ENCODE assay signal across 16 cellular contexts in genomic region chr11:8690374-8691342, GRCh38. TPM values are rescaled to one million over a fixed set of nuclear protein-coding genes. Genes with fewer than 3 reads are reported as not detected.
DNase-seq lines count a peak whose midpoint lies in the region; ATAC-seq, FAIRE-seq and TF ChIP-seq lines count a peak whose summit lies in the region.
"Had no signal": no experiment of that assay in that cellular context is flagged by ENCODE, and none has a peak within 500 bp of the region (broad histone marks: within the 10 kb centered on the region; RNA-seq: fewer than 3 reads in every experiment).

No MANE protein-coding gene starts in this region.

- peaks cover 40% of the 10 kb centered on the region for H3K4me1 Mint-ChIP-seq in activated naive CD4-positive, alpha-beta T cell treated with anti-CD3 and anti-CD28 coated beads, Interleukin-2, amount 10 ng/mL, durations not matched to agents 7 days and 5 days
- H3K4me1 Mint-ChIP-seq in T-helper 17 cell (peaks cover 31% of the 10 kb centered on the region), endothelial cell (ENCODE audit: unreplicated experiment) (peaks cover 38% of the 10 kb centered on the region)

- H3K4me2 ChIP-seq in hepatocyte, result no peak overlapping the region

- H3K4me1 ChIP-seq in suprapubic skin (peaks cover 21% of the 10 kb centered on the region), hepatocyte (ENCODE audit: insufficient read depth) (peaks cover 10% of the 10 kb centered on the region)

- H3K36me3 Mint-ChIP-seq in activated naive CD4-positive, alpha-beta T cell treated with anti-CD3 and anti-CD28 coated beads, Interleukin-2, amount 10 ng/mL, durations not matched to agents 7 days and 5 days, result peaks cover 30% of the 10 kb centered on the region
- no peaks in the 10 kb centered on the region for H3K36me3 Mint-ChIP-seq in T-helper 17 cell (ENCODE audit: low read depth)
- H3K36me3 Mint-ChIP-seq in endothelial cell (ENCODE audit: low read depth, unreplicated experiment), result peaks cover 42% of the 10 kb centered on the region

- no peak for ATAC-seq in T-helper 17 cell
- ATAC-seq: lower lobe of right lung, pancreas had no signal

- H3K9me3 ChIP-seq in T-helper 17 cell (ENCODE audit: control insufficient read depth, low read length, poor library complexity, severe bottlenecking) (no peaks in the 10 kb centered on the region), suprapubic skin (no peaks in the 10 kb centered on the region), hepatocyte (ENCODE audit: low read depth) (no peaks in the 10 kb centered on the region)
- H3K9me3 ChIP-seq: adrenal gland, lower lobe of right lung, pancreas had no signal

- peak overlapping the region; percentile 94 for H3K4me3 Mint-ChIP-seq in activated naive CD4-positive, alpha-beta T cell treated with anti-CD3 and anti-CD28 coated beads, Interleukin-2, amount 10 ng/mL, durations not matched to agents 7 days and 5 days
- H3K4me3 Mint-ChIP-seq in T-helper 17 cell, result peak overlapping the region; percentile 94
- peak overlapping the region; percentile 5 for H3K4me3 Mint-ChIP-seq in endothelial cell (ENCODE audit: unreplicated experiment)

- H3K36me3 ChIP-seq in suprapubic skin (peaks cover 53% of the 10 kb centered on the region), hepatocyte (replicated peaks; ENCODE audit: insufficient read depth, low read depth) (no peaks in the 10 kb centered on the region)

- no peak for TF ChIP-seq POLR2A in suprapubic skin (IDR thresholded peaks at IDR 0.05)

- TF ChIP-seq CTCF in endothelial cell (IDR thresholded peaks at IDR 0.05; ENCODE audit: unreplicated experiment) (no peak), suprapubic skin (IDR thresholded peaks at IDR 0.05) (no peak), hepatocyte (IDR thresholded peaks at IDR 0.05; ENCODE audit: poor library complexity) (no peak)

- H3K27ac Mint-ChIP-seq in activated naive CD4-positive, alpha-beta T cell treated with anti-CD3 and anti-CD28 coated beads, Interleukin-2, amount 10 ng/mL, durations not matched to agents 7 days and 5 days, result peak overlapping the region; percentile 99
- H3K27ac Mint-ChIP-seq in T-helper 17 cell (peak overlapping the region; percentile 97), endothelial cell (ENCODE audit: unreplicated experiment) (no peak overlapping the region)

- no peak for DNase-seq in activated naive CD4-positive, alpha-beta T cell treated with anti-CD3 and anti-CD28 coated beads, Interleukin-2, amount 10 ng/mL, durations not matched to agents 7 days and 5 days
- no peak for DNase-seq in activated naive CD4-positive, alpha-beta T cell treated with anti-CD3 and anti-CD28 coated beads, Interleukin-2, amount 50 U/mL, for 16 hours
- DNase-seq in T-helper 17 cell (no peak), endothelial cell (ENCODE audit: low spot score) (no peak), suprapubic skin (ENCODE audit: low spot score in 2 of 2) (peak; percentile 32 to 59), urothelium cell line (ENCODE audit: low spot score) (no peak), hepatocyte (ENCODE audit: low spot score) (no peak), NCI-H1092 treated with DMSO at 0.1 percent for 48 hours (lab: John Stamatoyannopoulos, UW) (no peak)
- DNase-seq: cortex of kidney, lower lobe of right lung, NCI-H1436, NCI-H526, pancreas, SHP77 treated with DMSO at 0.1 percent for 48 hours had no signal

- H3K27me3 ChIP-seq in suprapubic skin, result no peaks in the 10 kb centered on the region
- H3K27me3 ChIP-seq in hepatocyte, result no peaks in the 10 kb centered on the region
- H3K27me3 ChIP-seq: adrenal gland, pancreas had no signal

- H3K9me3 Mint-ChIP-seq in activated naive CD4-positive, alpha-beta T cell treated with anti-CD3 and anti-CD28 coated beads, Interleukin-2, amount 10 ng/mL, durations not matched to agents 7 days and 5 days, result no peaks in the 10 kb centered on the region
- H3K9me3 Mint-ChIP-seq in endothelial cell (ENCODE audit: unreplicated experiment), result no peaks in the 10 kb centered on the region

- no peak overlapping the region for H3K4me3 ChIP-seq in suprapubic skin
- H3K4me3 ChIP-seq in hepatocyte, result no peak overlapping the region
- H3K4me3 ChIP-seq: adrenal gland, lower lobe of right lung, pancreas had no signal

- no peaks in the 10 kb centered on the region for H4K20me1 ChIP-seq in hepatocyte (ENCODE audit: insufficient read depth, poor library complexity, severe bottlenecking)

- H3K27ac ChIP-seq in suprapubic skin (no peak overlapping the region), hepatocyte (no peak overlapping the region)
- H3K27ac ChIP-seq: adrenal gland, lower lobe of right lung, pancreas had no signal

- no peak for TF ChIP-seq EP300 in suprapubic skin (IDR thresholded peaks at IDR 0.05)

- CTCF ChIA-PET in activated naive CD4-positive, alpha-beta T cell treated with anti-CD3 and anti-CD28 coated beads, Interleukin-2, amount 10 ng/mL, durations not matched to agents 7 days and 5 days (lab: Charles Lee), result interaction anchor here (0.6 kb wide), 1 partner anchor 354 kb away, joined by 3 read pairs; no protein-coding TSS in a partner anchor

- H3K9me2 ChIP-seq in hepatocyte (replicated peaks; ENCODE audit: insufficient read depth), result no peaks in the 10 kb centered on the region

- FAIRE-seq in urothelium cell line (lab: Jason Lieb, UNC), result no peak
- FAIRE-seq: pancreas had no signal

- peaks cover 6% of the 10 kb centered on the region for H3K79me2 ChIP-seq in hepatocyte

- H2AFZ ChIP-seq in hepatocyte, result no peak overlapping the region

- WGBS in suprapubic skin, result 80% methylated on average over 4 of the region's 4 CpGs
- 94% methylated on average over 4 of the region's 4 CpGs for WGBS in hepatocyte (ENCODE audit: low lambda C conversion rate, missing lambda C conversion rate)

- H3K27me3 Mint-ChIP-seq in activated naive CD4-positive, alpha-beta T cell treated with anti-CD3 and anti-CD28 coated beads, Interleukin-2, amount 10 ng/mL, durations not matched to agents 7 days and 5 days, result no peaks in the 10 kb centered on the region
- no peaks in the 10 kb centered on the region for H3K27me3 Mint-ChIP-seq in T-helper 17 cell
- H3K27me3 Mint-ChIP-seq in endothelial cell (ENCODE audit: unreplicated experiment), result peaks cover 8% of the 10 kb centered on the region
- H3K27me3 Mint-ChIP-seq: B cell had no signal

RNA-seq across cellular contexts. Expression of gene RPL27A, which starts 8.1 kb away (rescaled TPM):
- 1,000 to 10,000 TPM; 1,682 to 1,804 TPM for total RNA-seq in T-helper 17 cell
- 1,456 TPM for total RNA-seq in endothelial cell (ENCODE audit: unreplicated experiment)
- 1,000 to 10,000 TPM in 3 of 4 donors, 100 to 1,000 TPM in 1; 822 to 1,505 (median 1,124) TPM for total RNA-seq in suprapubic skin
- 818 and 854 TPM in 2 replicates for total RNA-seq in hepatocyte
- 803 and 849 TPM in 2 replicates for polyA plus RNA-seq in hepatocyte

RNA-seq across cellular contexts. Expression of gene TRIM66, which starts 8.2 kb away (rescaled TPM):
- 10 to 100 TPM; 20.0 to 23.5 TPM for total RNA-seq in T-helper 17 cell
- 11.4 TPM for total RNA-seq in endothelial cell (ENCODE audit: unreplicated experiment)
- total RNA-seq in suprapubic skin, result 10 to 100 TPM in 3 of 4 donors, 1 to 10 TPM in 1; 9.9 to 20.3 (median 11.7) TPM
- total RNA-seq in hepatocyte, result 1.2 and 4.7 TPM in 2 replicates
- polyA plus RNA-seq in hepatocyte, result 1.4 and 2.1 TPM in 2 replicates

Comparison
In these comparisons a context has a peak if more than half of its experiments do, and no peak if none do; other contexts are left out.
1. DNase-seq: peak in suprapubic skin (2 of 2); none in activated naive CD4-positive, alpha-beta T cell treated with anti-CD3 and anti-CD28 coated beads, Interleukin-2, amount 10 ng/mL, durations not matched to agents 7 days and 5 days (single experiment), activated naive CD4-positive, alpha-beta T cell treated with anti-CD3 and anti-CD28 coated beads, Interleukin-2, amount 50 U/mL, for 16 hours (single experiment), T-helper 17 cell (0 of 3), endothelial cell (single experiment), urothelium cell line (single experiment), hepatocyte (single experiment) and NCI-H1092 treated with DMSO at 0.1 percent for 48 hours (single experiment).
2. H3K4me3 Mint-ChIP-seq: peak in every context shown above with its lines; median percentile 94 in activated naive CD4-positive, alpha-beta T cell treated with anti-CD3 and anti-CD28 coated beads, Interleukin-2, amount 10 ng/mL, durations not matched to agents 7 days and 5 days; 94 in T-helper 17 cell; 5 in endothelial cell.